Comparison of ENCODE assay signal across 9 cellular contexts in the genomic region with DNA sequence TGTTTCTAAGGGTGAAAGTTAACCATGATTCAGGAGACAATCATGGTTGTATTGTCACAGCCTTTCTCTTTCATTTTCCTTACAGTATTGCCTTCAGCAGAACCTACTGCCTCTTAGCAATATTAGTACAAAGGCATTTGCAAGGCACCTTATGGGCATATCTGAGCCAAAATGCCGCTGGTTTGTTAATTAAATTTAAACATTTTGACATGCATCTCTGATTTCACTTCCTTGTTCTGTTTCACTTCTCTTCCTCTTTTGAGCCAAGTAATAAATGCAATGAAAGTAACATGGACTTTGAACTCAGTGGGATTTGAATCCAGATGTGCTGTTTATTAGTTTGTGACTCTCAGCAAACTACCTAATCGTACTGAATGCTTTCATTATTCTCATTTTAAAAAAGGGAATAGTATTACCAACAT.
DNase-seq lines count a peak whose midpoint lies in the region; ATAC-seq and FAIRE-seq lines count a peak whose summit lies in the region.
"Had no signal": no experiment of that assay in that cellular context is flagged by ENCODE, and none has a peak within 500 bp of the region (broad histone marks: within the 10 kb centered on the region; RNA-seq: fewer than 3 reads in every experiment).

No MANE protein-coding gene starts in this region.

- no peak overlapping the region for H3K4me3 Mint-ChIP-seq in activated naive CD4-positive, alpha-beta T cell treated with anti-CD3 and anti-CD28 coated beads for 36 hours
- H3K4me3 Mint-ChIP-seq: neural progenitor cell had no signal

- ATAC-seq in GM18508 (IDR thresholded peaks at IDR 0.05; ENCODE audit: insufficient read depth, unreplicated experiment) (peak; percentile 93), GM21723 (IDR thresholded peaks at IDR 0.05; ENCODE audit: unreplicated experiment) (peak; percentile 90), HG03460 (IDR thresholded peaks at IDR 0.05; ENCODE audit: unreplicated experiment) (peak; percentile 93)

- peaks cover 2% of the 10 kb centered on the region for H3K9me3 Mint-ChIP-seq in activated naive CD4-positive, alpha-beta T cell treated with anti-CD3 and anti-CD28 coated beads for 36 hours

- intact Hi-C loops in activated naive CD4-positive, alpha-beta T cell treated with anti-CD3 and anti-CD28 coated beads for 36 hours (cut with micrococcal nuclease): no loop called here

- no peaks in the 10 kb centered on the region for H3K36me3 Mint-ChIP-seq in activated naive CD4-positive, alpha-beta T cell treated with anti-CD3 and anti-CD28 coated beads for 36 hours (ENCODE audit: low read depth)
- H3K36me3 Mint-ChIP-seq: neural progenitor cell had no signal

- CTCF ChIA-PET in activated naive CD4-positive, alpha-beta T cell treated with anti-CD3 and anti-CD28 coated beads for 36 hours (lab: Charles Lee): interaction anchor here (0.9 kb wide), 1 partner anchor 472 kb away, joined by 3 read pairs; no protein-coding TSS in a partner anchor

- DNase-seq in SHP77 treated with DMSO at 0.1 percent for 48 hours (lab: John Stamatoyannopoulos, UW) (no peak), cerebellar cortex (ENCODE audit: low spot score) (no peak), HuH-7 (ENCODE audit: low spot score) (no peak)
- no peak for DNase-seq in activated naive CD4-positive, alpha-beta T cell treated with anti-CD3 and anti-CD28 coated beads for 36 hours

- no peaks in the 10 kb centered on the region for H3K27me3 Mint-ChIP-seq in activated naive CD4-positive, alpha-beta T cell treated with anti-CD3 and anti-CD28 coated beads for 36 hours (ENCODE audit: low read depth)

- peak; percentile 53 for FAIRE-seq in colon (lab: Jason Lieb, UNC)

- H3K4me1 Mint-ChIP-seq in activated naive CD4-positive, alpha-beta T cell treated with anti-CD3 and anti-CD28 coated beads for 36 hours (ENCODE audit: low read depth): no peaks in the 10 kb centered on the region

- H3K27ac Mint-ChIP-seq in activated naive CD4-positive, alpha-beta T cell treated with anti-CD3 and anti-CD28 coated beads for 36 hours: no peak overlapping the region
- H3K27ac Mint-ChIP-seq: neural progenitor cell had no signal
